In genomic region chr2:215149060-215149459, GRCh38 we compare ENCODE assay signal across 29 cellular contexts. TPM values are rescaled to one million over a fixed set of nuclear protein-coding genes. Genes with fewer than 3 reads are reported as not detected.
DNase-seq lines count a peak whose midpoint lies in the region; ATAC-seq, FAIRE-seq and TF ChIP-seq lines count a peak whose summit lies in the region.
"Had no signal": no experiment of that assay in that cellular context is flagged by ENCODE, and none has a peak within 500 bp of the region (broad histone marks: within the 10 kb centered on the region; RNA-seq: fewer than 3 reads in every experiment).

No MANE protein-coding gene starts in this region.

- no peaks in the 10 kb centered on the region for H3K27me3 Mint-ChIP-seq in astrocyte (ENCODE audit: low read depth, unreplicated experiment)
- H3K27me3 Mint-ChIP-seq: CD4-positive, alpha-beta memory T cell; CD4-positive, CD25-positive, alpha-beta regulatory T cell had no signal

- no peaks in the 10 kb centered on the region for H3K9me2 ChIP-seq in PC-3 (replicated peaks; ENCODE audit: low read length)

- no peak overlapping the region for H3K4me3 Mint-ChIP-seq in astrocyte (ENCODE audit: unreplicated experiment)
- H3K4me3 Mint-ChIP-seq: CD14-positive monocyte; CD4-positive, alpha-beta memory T cell; CD4-positive, CD25-positive, alpha-beta regulatory T cell; CD8-positive, alpha-beta memory T cell had no signal

- POLR2A ChIA-PET in PC-3 (lab: Charles Lee; ENCODE audit: unreplicated experiment) = no interaction called here

- DNase-seq in PC-3 (peak; percentile 10), astrocyte (ENCODE audit: low read depth) (no peak), epithelial cell of esophagus (ENCODE audit: low read depth) (peak; percentile 26), urothelium cell line (ENCODE audit: low spot score) (no peak), T-helper 1 cell (no peak), activated gamma-delta T cell treated with Interleukin-2 at 50 U/mL for 16 hours (no peak)
- DNase-seq: 8988T; ACHN; BE2C; CD4-positive, alpha-beta memory T cell; CD4-positive, CD25-positive, alpha-beta regulatory T cell; CD8-positive, alpha-beta memory T cell; COR-L47; DMS 273 treated with DMSO at 0.1 percent for 48 hours; DMS153; DMS53; DMS79; DND-41; EL; GDM1 had no signal

- H3K27me3 ChIP-seq in PC-3 (ENCODE audit: low read length) = no peaks in the 10 kb centered on the region
- no peaks in the 10 kb centered on the region for H3K27me3 ChIP-seq in astrocyte (ENCODE audit: insufficient read depth, low read length)
- H3K27me3 ChIP-seq: BE2C, BLaER1 had no signal

- peaks cover 3% of the 10 kb centered on the region for H3K9me3 Mint-ChIP-seq in astrocyte (ENCODE audit: unreplicated experiment)
- H3K9me3 Mint-ChIP-seq: CD4-positive, alpha-beta memory T cell; CD8-positive, alpha-beta memory T cell had no signal

- H2AFZ ChIP-seq in PC-3 (ENCODE audit: low read length) (no peak overlapping the region), astrocyte (ENCODE audit: low read depth, low read length) (no peak overlapping the region)

- H3K79me2 ChIP-seq in PC-3 (ENCODE audit: low read length) (no peaks in the 10 kb centered on the region), astrocyte (ENCODE audit: insufficient read depth, low read length) (no peaks in the 10 kb centered on the region)

- H3K36me3 ChIP-seq in PC-3 (ENCODE audit: low read depth, low read length) = no peaks in the 10 kb centered on the region
- no peaks in the 10 kb centered on the region for H3K36me3 ChIP-seq in astrocyte (ENCODE audit: insufficient read depth, low read length)
- H3K36me3 ChIP-seq: BE2C, BLaER1 had no signal

- H3K4me1 Mint-ChIP-seq in astrocyte (ENCODE audit: low read depth, unreplicated experiment) = no peaks in the 10 kb centered on the region
- H3K4me1 Mint-ChIP-seq: CD14-positive monocyte; CD4-positive, alpha-beta memory T cell; CD4-positive, CD25-positive, alpha-beta regulatory T cell; CD8-positive, alpha-beta memory T cell had no signal

- no peak overlapping the region for H3K4me2 ChIP-seq in PC-3 (ENCODE audit: low read length)
- H3K4me2 ChIP-seq in astrocyte (ENCODE audit: low read length) = no peak overlapping the region
- H3K4me2 ChIP-seq: BLaER1 had no signal

- no peak for ATAC-seq in PC-3

- H3F3A ChIP-seq in PC-3 (ENCODE audit: low read length, unreplicated experiment) = no peaks in the 10 kb centered on the region

- no peak for TF ChIP-seq CTCF in PC-3 (conservative IDR thresholded peaks at IDR 0.05; ENCODE audit: low read depth, low read length)
- TF ChIP-seq CTCF in astrocyte (IDR thresholded peaks at IDR 0.05; ENCODE audit: insufficient read depth, low read depth, low read length) = no peak
- no peak for TF ChIP-seq CTCF in epithelial cell of esophagus (IDR thresholded peaks at IDR 0.05; ENCODE audit: insufficient read depth, low read depth, low read length, missing control alignments)

- H3K9me3 ChIP-seq in PC-3 (ENCODE audit: low read length) = no peaks in the 10 kb centered on the region
- H3K9me3 ChIP-seq in astrocyte (ENCODE audit: insufficient read depth, low read depth, low read length) = no peaks in the 10 kb centered on the region
- H3K9me3 ChIP-seq: BE2C, BLaER1 had no signal

- H4K20me1 ChIP-seq in PC-3 (ENCODE audit: low read length) (no peaks in the 10 kb centered on the region), astrocyte (ENCODE audit: insufficient read depth, low read length) (no peaks in the 10 kb centered on the region)
- H4K20me1 ChIP-seq: BLaER1 had no signal

- CTCF ChIA-PET in PC-3 (lab: Charles Lee) = no interaction called here

- intact Hi-C loops in PC-3 (cut with micrococcal nuclease) = no loop called here

- FAIRE-seq in astrocyte (lab: Jason Lieb, UNC) = peak; percentile 20
- no peak for FAIRE-seq in urothelium cell line (lab: Jason Lieb, UNC)
- FAIRE-seq: A204.1, GM12878, GM12892, GM18507 had no signal

- H3K4me3 ChIP-seq in PC-3 (ENCODE audit: low read length) (no peak overlapping the region), astrocyte (ENCODE audit: insufficient read depth, low read depth, low read length) (no peak overlapping the region), epithelial cell of esophagus (ENCODE audit: low read length) (no peak overlapping the region)
- H3K4me3 ChIP-seq: BLaER1, GM12878 had no signal

- H3K27ac ChIP-seq in PC-3 (ENCODE audit: low read length) = no peak overlapping the region
- H3K27ac ChIP-seq in astrocyte (ENCODE audit: low read depth, low read length) = no peak overlapping the region
- H3K27ac ChIP-seq: BLaER1 had no signal

- no peaks in the 10 kb centered on the region for H3K36me3 Mint-ChIP-seq in astrocyte (ENCODE audit: low read depth, unreplicated experiment)
- H3K36me3 Mint-ChIP-seq: CD14-positive monocyte; CD4-positive, alpha-beta memory T cell; CD4-positive, CD25-positive, alpha-beta regulatory T cell; CD8-positive, alpha-beta memory T cell had no signal

- BruUV-seq in PC-3 (replicated peaks; lab: Mats Ljungman, UMichigan) = no TSS peak

- no peak overlapping the region for H3K27ac Mint-ChIP-seq in astrocyte (ENCODE audit: unreplicated experiment)
- H3K27ac Mint-ChIP-seq: CD14-positive monocyte; CD4-positive, alpha-beta memory T cell; CD4-positive, CD25-positive, alpha-beta regulatory T cell; CD8-positive, alpha-beta memory T cell had no signal

- H3K4me1 ChIP-seq in PC-3 (ENCODE audit: insufficient read depth, low read length) (no peaks in the 10 kb centered on the region), astrocyte (ENCODE audit: insufficient read depth, low read length) (no peaks in the 10 kb centered on the region)
- H3K4me1 ChIP-seq: BLaER1 had no signal

- H3K9ac ChIP-seq in PC-3 (ENCODE audit: low read length) (no peak overlapping the region), astrocyte (ENCODE audit: low read length) (no peak overlapping the region)
- H3K9ac ChIP-seq: BLaER1 had no signal

RNA-seq across cellular contexts. Expression of gene ABCA12, which starts 10.6 kb away (rescaled TPM):
- total RNA-seq in PC-3 (2014; rRNA removed) = not detected in 2 replicates
- total RNA-seq in astrocyte = 4.4 and 4.7 TPM in 2 replicates
- total RNA-seq: A673; CD4-positive, alpha-beta memory T cell; CD4-positive, CD25-positive, alpha-beta regulatory T cell; CD8-positive, alpha-beta memory T cell; Daoy; G401 had no signal

Comparison
In these comparisons a context has a peak if more than half of its experiments do, and no peak if none do; other contexts are left out.
1. DNase-seq: peak in PC-3 (single experiment) and epithelial cell of esophagus (single experiment); none in astrocyte (single experiment), urothelium cell line (single experiment), T-helper 1 cell (0 of 5) and activated gamma-delta T cell treated with Interleukin-2 at 50 U/mL for 16 hours (single experiment).